ENCODE assay signal across 13 cellular contexts in the genomic region with DNA sequence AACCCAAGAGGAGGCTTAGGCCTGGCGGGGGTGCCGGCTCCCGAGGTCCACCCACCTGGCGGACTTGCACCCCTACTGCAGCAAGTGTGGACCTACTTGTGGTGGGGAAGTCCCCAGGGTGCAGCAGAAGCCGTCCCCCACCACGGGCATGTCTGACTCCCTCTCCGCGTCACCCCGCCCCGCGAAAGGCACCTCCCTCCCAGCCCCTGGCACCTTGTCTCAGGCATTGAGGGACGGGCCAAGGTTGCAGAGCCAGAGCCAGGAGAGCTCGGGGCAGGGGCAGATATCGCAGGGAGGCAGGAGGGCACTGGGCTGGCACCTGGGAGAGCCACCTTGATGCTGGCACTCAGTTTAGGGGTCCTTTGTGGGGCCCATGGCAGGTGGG. TPM values are rescaled to one million over a fixed set of nuclear protein-coding genes. Genes with fewer than 3 reads are reported as not detected.
DNase-seq lines count a peak whose midpoint lies in the region; ATAC-seq, FAIRE-seq and TF ChIP-seq lines count a peak whose summit lies in the region.
"Had no signal": no experiment of that assay in that cellular context is flagged by ENCODE, and none has a peak within 500 bp of the region (broad histone marks: within the 10 kb centered on the region; RNA-seq: fewer than 3 reads in every experiment).

No MANE protein-coding gene starts in this region.

- no peaks in the 10 kb centered on the region for H3K36me3 ChIP-seq in adrenal gland (replicated peaks in 1 of 2)
- no peaks in the 10 kb centered on the region for H3K36me3 ChIP-seq in naive thymus-derived CD4-positive, alpha-beta T cell (ENCODE audit: control insufficient read depth in 2 of 3, insufficient read depth in 3 of 3, low read length in 3 of 3)
- H3K36me3 ChIP-seq in upper lobe of left lung: no peaks in the 10 kb centered on the region
- H3K36me3 ChIP-seq in A673 (ENCODE audit: insufficient read depth, low read length, poor library complexity, severe bottlenecking): no peaks in the 10 kb centered on the region

- FAIRE-seq in RCC 7860 (lab: Jason Lieb, UNC): no peak
- FAIRE-seq: bronchial epithelial cell had no signal

- H3K27ac ChIP-seq in adrenal gland: no peak overlapping the region
- no peak overlapping the region for H3K27ac ChIP-seq in naive thymus-derived CD4-positive, alpha-beta T cell (ENCODE audit: low read depth, low read length)
- no peak overlapping the region for H3K27ac ChIP-seq in upper lobe of left lung
- no peak overlapping the region for H3K27ac ChIP-seq in A673 (ENCODE audit: low read depth, low read length, poor library complexity, severe bottlenecking)

- no peaks in the 10 kb centered on the region for H3K36me3 Mint-ChIP-seq in naive thymus-derived CD4-positive, alpha-beta T cell

- no TSS peak for BruUV-seq in A673 (replicated peaks; lab: Mats Ljungman, UMichigan)

- no peak for TF ChIP-seq EP300 in upper lobe of left lung (IDR thresholded peaks at IDR 0.05)

- H3K4me1 Mint-ChIP-seq in naive thymus-derived CD4-positive, alpha-beta T cell: no peaks in the 10 kb centered on the region

- peaks cover 0 to 1% (median 0%) of the 10 kb centered on the region in 11 donors for H3K9me3 Mint-ChIP-seq in naive thymus-derived CD4-positive, alpha-beta T cell

- H3K27me3 ChIP-seq in adrenal gland (no peaks in the 10 kb centered on the region), upper lobe of left lung (no peaks in the 10 kb centered on the region), A673 (replicated peaks; ENCODE audit: insufficient read depth, low read depth, low read length, poor library complexity) (no peaks in the 10 kb centered on the region)
- no peaks in the 10 kb centered on the region for H3K27me3 ChIP-seq in naive thymus-derived CD4-positive, alpha-beta T cell (ENCODE audit: control insufficient read depth in 2 of 2, insufficient read depth in 2 of 2, low read length in 2 of 2)

- no peak overlapping the region for H3K27ac Mint-ChIP-seq in naive thymus-derived CD4-positive, alpha-beta T cell

- CTCF ChIA-PET in naive thymus-derived CD4-positive, alpha-beta T cell (lab: Charles Lee): no interaction called here
- CTCF ChIA-PET in A673 (lab: Charles Lee): no interaction called here

- H3K4me3 Mint-ChIP-seq in naive thymus-derived CD4-positive, alpha-beta T cell: no peak overlapping the region

- ATAC-seq in naive thymus-derived CD4-positive, alpha-beta T cell: peak; percentile 33
- ATAC-seq in upper lobe of left lung (ENCODE audit: low FRiP score in 2 of 2): no peak

- H3K9me3 ChIP-seq in adrenal gland (replicated peaks in 1 of 3) (no peaks in the 10 kb centered on the region), upper lobe of left lung (no peaks in the 10 kb centered on the region), A673 (ENCODE audit: low read depth, low read length, poor library complexity, severe bottlenecking) (no peaks in the 10 kb centered on the region)
- H3K9me3 ChIP-seq in naive thymus-derived CD4-positive, alpha-beta T cell (ENCODE audit: control insufficient read depth in 2 of 3, low read length in 3 of 3): no peaks in the 10 kb centered on the region

- peaks cover 0 to 4% (median 0%) of the 10 kb centered on the region in 5 donors for H3K27me3 Mint-ChIP-seq in naive thymus-derived CD4-positive, alpha-beta T cell

- peaks cover 0 to 3% of the 10 kb centered on the region in 2 donors for H3K4me1 ChIP-seq in adrenal gland (replicated peaks in 1 of 2)
- H3K4me1 ChIP-seq in naive thymus-derived CD4-positive, alpha-beta T cell (ENCODE audit: control insufficient read depth in 2 of 2, insufficient read depth in 2 of 2, low read length in 2 of 2): no peaks in the 10 kb centered on the region
- H3K4me1 ChIP-seq in upper lobe of left lung: no peaks in the 10 kb centered on the region
- H3K4me1 ChIP-seq in A673 (ENCODE audit: insufficient read depth, low read length, poor library complexity, severe bottlenecking): peaks cover 24% of the 10 kb centered on the region

- no peak overlapping the region for H3K4me3 ChIP-seq in adrenal gland
- H3K4me3 ChIP-seq in naive thymus-derived CD4-positive, alpha-beta T cell (ENCODE audit: low read length): no peak overlapping the region
- H3K4me3 ChIP-seq in upper lobe of left lung: no peak overlapping the region
- H3K4me3 ChIP-seq in A673 (ENCODE audit: low read depth, low read length, poor library complexity, severe bottlenecking): no peak overlapping the region

- TF ChIP-seq POLR2A in adrenal gland (IDR thresholded peaks at IDR 0.05): no peak
- TF ChIP-seq POLR2A in upper lobe of left lung (IDR thresholded peaks at IDR 0.05): no peak

- POLR2A ChIA-PET in naive thymus-derived CD4-positive, alpha-beta T cell (lab: Charles Lee): no interaction called here
- POLR2A ChIA-PET in A673 (lab: Charles Lee; ENCODE audit: low non-redundant PET): no interaction called here

- 87 to 90% (median 89%) methylated on average over 12 to 14 of the region's 14 CpGs for WGBS in adrenal gland, 4 donors
- WGBS in upper lobe of left lung, 2 donors: 88 to 94% methylated on average over 4 to 13 of the region's 14 CpGs

- intact Hi-C loops in adrenal gland (cut with DNase I): no loop called here
- intact Hi-C loops in naive thymus-derived CD4-positive, alpha-beta T cell (cut with micrococcal nuclease): no loop called here
- intact Hi-C loops in A673 (cut with micrococcal nuclease; ENCODE audit: unreplicated experiment): no loop called here

- no peak for TF ChIP-seq CTCF in adrenal gland (IDR thresholded peaks at IDR 0.05)
- no peak for TF ChIP-seq CTCF in upper lobe of left lung (IDR thresholded peaks at IDR 0.05)
- TF ChIP-seq CTCF in A673 (conservative IDR thresholded peaks at IDR 0.05; ENCODE audit: low read depth, low read length): no peak

- DNase-seq in activated gamma-delta T cell treated with Interleukin-2 at 50 U/mL for 16 hours (peak; percentile 5), activated gamma-delta T cell (lab: John Stamatoyannopoulos, UW) (no peak), adrenal gland (peak in 6 of 7 donors; percentile 8 to 48 (median 16)), upper lobe of left lung (peak; percentile 16 to 81), A673 (ENCODE audit: low spot score) (no peak), RCC 7860 (ENCODE audit: low spot score) (no peak), middle frontal gyrus (ENCODE audit: extremely low spot score, low spot score) (no peak)
- DNase-seq in naive thymus-derived CD4-positive, alpha-beta T cell: peak in 1 of 9 donors; percentile 19
- DNase-seq: DMS79 treated with DMSO at 0.1 percent for 48 hours, NCI-H2029 treated with DMSO at 0.1 percent for 48 hours had no signal

RNA-seq across cellular contexts. Expression of gene CROCC2, which starts 19.0 kb away (rescaled TPM):
- total RNA-seq in adrenal gland (under 1 TPM in 3 of 8 donors, not detected in 5; 0.07 to 0.65 (median 0.23) TPM), upper lobe of left lung (10 to 100 TPM in 3 of 6 donors, 1 to 10 TPM in 2, under 1 TPM in 1; 0.23 to 17.8 (median 7.6) TPM), A673 (2021) (not detected in 2 replicates)
- under 1 TPM in 2 of 3 donors, not detected in 1; 0.07 to 0.32 TPM for polyA plus RNA-seq in adrenal gland
- total RNA-seq in naive thymus-derived CD4-positive, alpha-beta T cell: under 1 TPM in 1 of 5 experiments, not detected in 4; 0.22 TPM
- not detected for polyA plus RNA-seq in naive thymus-derived CD4-positive, alpha-beta T cell
- total RNA-seq: bronchial epithelial cell; T-helper 1 cell treated with Interleukin-12 subunit alpha and Interleukin-12 subunit beta and Interleukin-4 antibody, amounts not matched to agents 30 ng/mL and 1 ng/mL, for 36 hours had no signal

RNA-seq across cellular contexts. Expression of gene MAB21L4, which starts 29.2 kb away (rescaled TPM):
- not detected for total RNA-seq in adrenal gland
- polyA plus RNA-seq in adrenal gland: under 1 TPM in 2 of 3 donors, not detected in 1; 0.10 to 0.32 TPM
- total RNA-seq in naive thymus-derived CD4-positive, alpha-beta T cell: not detected
- polyA plus RNA-seq in naive thymus-derived CD4-positive, alpha-beta T cell: not detected
- total RNA-seq in upper lobe of left lung: 100 to 1,000 TPM in 1 of 6 donors, 10 to 100 TPM in 5; 11.5 to 117 (median 29.0) TPM
- not detected in 2 replicates for total RNA-seq in A673 (2021)
- total RNA-seq: T-helper 1 cell treated with Interleukin-12 subunit alpha and Interleukin-12 subunit beta and Interleukin-4 antibody, amounts not matched to agents 30 ng/mL and 1 ng/mL, for 36 hours had no signal

RNA-seq across cellular contexts. Expression of gene AGXT, which starts 56.6 kb away (rescaled TPM):
- total RNA-seq in adrenal gland: 1 to 10 TPM in 1 of 8 donors, under 1 TPM in 4, not detected in 3; 0.14 to 1.2 (median 0.90) TPM
- polyA plus RNA-seq in adrenal gland: under 1 TPM; 0.16 to 0.47 (median 0.26) TPM
- not detected for total RNA-seq in naive thymus-derived CD4-positive, alpha-beta T cell
- polyA plus RNA-seq in naive thymus-derived CD4-positive, alpha-beta T cell: not detected
- total RNA-seq in upper lobe of left lung: under 1 TPM in 3 of 6 donors, not detected in 3; 0.30 to 0.46 (median 0.44) TPM
- not detected in 2 replicates for total RNA-seq in A673 (2021)
- total RNA-seq: bronchial epithelial cell; T-helper 1 cell treated with Interleukin-12 subunit alpha and Interleukin-12 subunit beta and Interleukin-4 antibody, amounts not matched to agents 30 ng/mL and 1 ng/mL, for 36 hours had no signal
- polyA plus RNA-seq: esophagus had no signal

Comparison
In these comparisons a context has a peak if more than half of its experiments do, and no peak if none do; other contexts are left out.
1. DNase-seq: peak in activated gamma-delta T cell treated with Interleukin-2 at 50 U/mL for 16 hours (single experiment), adrenal gland (6 of 7) and upper lobe of left lung (2 of 2); none in activated gamma-delta T cell (single experiment), A673 (single experiment), RCC 7860 (single experiment) and middle frontal gyrus (single experiment).
2. RNA of gene MAB21L4, which starts 29.2 kb away (total RNA-seq): 11.5 to 117 TPM in upper lobe of left lung; not detected in adrenal gland, not detected in naive thymus-derived CD4-positive, alpha-beta T cell and not detected in A673; every median in the first group is over 10 times any median in the second.